19 cellular contexts compared by ENCODE assay signal in genomic region chr1:211344335-211344664, GRCh38. TPM values are rescaled to one million over a fixed set of nuclear protein-coding genes. Genes with fewer than 3 reads are reported as not detected.
DNase-seq lines count a peak whose midpoint lies in the region; ATAC-seq and TF ChIP-seq lines count a peak whose summit lies in the region.
"Had no signal": no experiment of that assay in that cellular context is flagged by ENCODE, and none has a peak within 500 bp of the region (broad histone marks: within the 10 kb centered on the region; RNA-seq: fewer than 3 reads in every experiment).

No MANE protein-coding gene starts in this region.

- no peak for DNase-seq in activated T-cell treated with anti-CD3 and anti-CD28 coated beads, Interleukin-2, amount 50 U/mL, for 24 hours
- DNase-seq in activated T-cell treated with anti-CD3 and anti-CD28 coated beads for 4 hours (no peak), fibroblast of pulmonary artery (ENCODE audit: low read depth) (peak; percentile 39), smooth muscle cell (lab: John Stamatoyannopoulos, UW; ENCODE audit: unreplicated experiment) (no peak), NCI-H146 (lab: John Stamatoyannopoulos, UW) (no peak)
- no peak for DNase-seq in activated CD8-positive, alpha-beta T cell treated with anti-CD3 and anti-CD28 coated beads, Interleukin-2, amount 10 ng/mL, durations not matched to agents 7 days and 5 days
- no peak for DNase-seq in activated effector memory CD4-positive, alpha-beta T cell treated with anti-CD3 and anti-CD28 coated beads, Interleukin-2, amount 50 U/mL, for 16 hours
- DNase-seq: activated CD4-positive, alpha-beta T cell treated with anti-CD3 and anti-CD28 coated beads, Interleukin-2, amount 50 U/mL, for 4 hours; activated naive CD4-positive, alpha-beta T cell treated with anti-CD3 and anti-CD28 coated beads, Interleukin-2, amount 10 ng/mL, durations not matched to agents 7 days and 5 days; EL; gastrocnemius medialis; NCI-H524; T-helper 17 cell; upper lobe of left lung had no signal

- no peaks in the 10 kb centered on the region for H3K27me3 ChIP-seq in smooth muscle cell (ENCODE audit: low read depth)
- H3K27me3 ChIP-seq: ascending aorta, BLaER1, esophagus muscularis mucosa, gastrocnemius medialis, right atrium auricular region, upper lobe of left lung had no signal

- no peaks in the 10 kb centered on the region for H3K9me3 ChIP-seq in smooth muscle cell (replicated peaks; ENCODE audit: low read depth)
- H3K9me3 ChIP-seq: ascending aorta, esophagus muscularis mucosa, gastrocnemius medialis, right atrium auricular region, upper lobe of left lung had no signal

- no peak overlapping the region for H3K9ac ChIP-seq in smooth muscle cell (ENCODE audit: low read depth)
- H3K9ac ChIP-seq: BLaER1 had no signal

- TF ChIP-seq CTCF in fibroblast of pulmonary artery (IDR thresholded peaks at IDR 0.05; ENCODE audit: low read length, missing control alignments) (no peak), smooth muscle cell (IDR thresholded peaks at IDR 0.05; ENCODE audit: borderline replicate concordance, insufficient read depth, poor library complexity, severe bottlenecking) (no peak)

- H3K27me3 Mint-ChIP-seq in activated T-cell treated with anti-CD3 and anti-CD28 coated beads, Interleukin-2, amount 50 U/mL, for 24 hours: no peaks in the 10 kb centered on the region
- no peaks in the 10 kb centered on the region for H3K27me3 Mint-ChIP-seq in activated CD8-positive, alpha-beta T cell treated with anti-CD3 and anti-CD28 coated beads, Interleukin-2, amount 10 ng/mL, durations not matched to agents 7 days and 5 days (ENCODE audit: low read depth)
- H3K27me3 Mint-ChIP-seq: activated naive CD4-positive, alpha-beta T cell treated with anti-CD3 and anti-CD28 coated beads, Interleukin-2, amount 10 ng/mL, durations not matched to agents 7 days and 5 days; T-helper 17 cell had no signal

- no peaks in the 10 kb centered on the region for H3K9me3 Mint-ChIP-seq in activated T-cell treated with anti-CD3 and anti-CD28 coated beads, Interleukin-2, amount 50 U/mL, for 24 hours
- H3K9me3 Mint-ChIP-seq in activated CD8-positive, alpha-beta T cell treated with anti-CD3 and anti-CD28 coated beads, Interleukin-2, amount 10 ng/mL, durations not matched to agents 7 days and 5 days (ENCODE audit: insufficient read depth): peaks cover 3% of the 10 kb centered on the region
- H3K9me3 Mint-ChIP-seq: activated naive CD4-positive, alpha-beta T cell treated with anti-CD3 and anti-CD28 coated beads, Interleukin-2, amount 10 ng/mL, durations not matched to agents 7 days and 5 days had no signal

- no peak overlapping the region for H3K4me3 ChIP-seq in fibroblast of pulmonary artery (replicated peaks; ENCODE audit: low read depth, low read length)
- H3K4me3 ChIP-seq in smooth muscle cell: no peak overlapping the region
- H3K4me3 ChIP-seq: ascending aorta, BLaER1, esophagus muscularis mucosa, gastrocnemius medialis, right atrium auricular region, upper lobe of left lung had no signal

- H2AFZ ChIP-seq in smooth muscle cell (ENCODE audit: low read depth): no peak overlapping the region

- H3K4me1 Mint-ChIP-seq in activated T-cell treated with anti-CD3 and anti-CD28 coated beads, Interleukin-2, amount 50 U/mL, for 24 hours (ENCODE audit: low read depth): peaks cover 86% of the 10 kb centered on the region
- peaks cover 61% of the 10 kb centered on the region for H3K4me1 Mint-ChIP-seq in activated CD8-positive, alpha-beta T cell treated with anti-CD3 and anti-CD28 coated beads, Interleukin-2, amount 10 ng/mL, durations not matched to agents 7 days and 5 days (ENCODE audit: low read depth)

- CTCF ChIA-PET in activated CD8-positive, alpha-beta T cell treated with anti-CD3 and anti-CD28 coated beads, Interleukin-2, amount 10 ng/mL, durations not matched to agents 7 days and 5 days (lab: Charles Lee): interaction anchor here (2.0 kb wide), 1 partner anchor 21 kb away, joined by 11 read pairs; no protein-coding TSS in a partner anchor

- no peak overlapping the region for H3K4me3 Mint-ChIP-seq in activated T-cell treated with anti-CD3 and anti-CD28 coated beads, Interleukin-2, amount 50 U/mL, for 24 hours
- H3K4me3 Mint-ChIP-seq in activated CD8-positive, alpha-beta T cell treated with anti-CD3 and anti-CD28 coated beads, Interleukin-2, amount 10 ng/mL, durations not matched to agents 7 days and 5 days: no peak overlapping the region
- H3K4me3 Mint-ChIP-seq: activated naive CD4-positive, alpha-beta T cell treated with anti-CD3 and anti-CD28 coated beads, Interleukin-2, amount 10 ng/mL, durations not matched to agents 7 days and 5 days; T-helper 17 cell had no signal

- peaks cover 9% of the 10 kb centered on the region for H3K4me1 ChIP-seq in smooth muscle cell (ENCODE audit: low read depth)
- H3K4me1 ChIP-seq: gastrocnemius medialis, right atrium auricular region had no signal

- 58% methylated on average over 4 of the region's 4 CpGs for WGBS in smooth muscle cell (ENCODE audit: low lambda C conversion rate)

- H3K79me2 ChIP-seq in smooth muscle cell (ENCODE audit: low read depth): peaks cover 68% of the 10 kb centered on the region

- no peaks in the 10 kb centered on the region for H3K36me3 ChIP-seq in smooth muscle cell (ENCODE audit: low read depth)
- H3K36me3 ChIP-seq: gastrocnemius medialis, right atrium auricular region, upper lobe of left lung had no signal

- H3K4me2 ChIP-seq in smooth muscle cell: no peak overlapping the region
- H3K4me2 ChIP-seq: BLaER1 had no signal

- peak overlapping the region; percentile 83 for H3K27ac Mint-ChIP-seq in activated T-cell treated with anti-CD3 and anti-CD28 coated beads, Interleukin-2, amount 50 U/mL, for 24 hours
- H3K27ac Mint-ChIP-seq in activated CD8-positive, alpha-beta T cell treated with anti-CD3 and anti-CD28 coated beads, Interleukin-2, amount 10 ng/mL, durations not matched to agents 7 days and 5 days: no peak overlapping the region
- H3K27ac Mint-ChIP-seq: activated naive CD4-positive, alpha-beta T cell treated with anti-CD3 and anti-CD28 coated beads, Interleukin-2, amount 10 ng/mL, durations not matched to agents 7 days and 5 days had no signal

- peak; percentile 49 for ATAC-seq in activated CD8-positive, alpha-beta T cell treated with anti-CD3 and anti-CD28 coated beads, Interleukin-2, amount 10 ng/mL, durations not matched to agents 7 days and 5 days
- no peak for ATAC-seq in GM21381 (IDR thresholded peaks at IDR 0.05; ENCODE audit: unreplicated experiment)
- ATAC-seq: gastrocnemius medialis, T-helper 17 cell had no signal

- POLR2A ChIA-PET in activated CD8-positive, alpha-beta T cell treated with anti-CD3 and anti-CD28 coated beads, Interleukin-2, amount 10 ng/mL, durations not matched to agents 7 days and 5 days (lab: Charles Lee): no interaction called here

- peaks cover 67% of the 10 kb centered on the region for H4K20me1 ChIP-seq in smooth muscle cell (ENCODE audit: low read depth)

- H3K36me3 Mint-ChIP-seq in activated T-cell treated with anti-CD3 and anti-CD28 coated beads, Interleukin-2, amount 50 U/mL, for 24 hours (ENCODE audit: low read depth): peaks cover 52% of the 10 kb centered on the region
- H3K36me3 Mint-ChIP-seq in activated CD8-positive, alpha-beta T cell treated with anti-CD3 and anti-CD28 coated beads, Interleukin-2, amount 10 ng/mL, durations not matched to agents 7 days and 5 days (ENCODE audit: low read depth): peaks cover 48% of the 10 kb centered on the region

- H3F3A ChIP-seq in smooth muscle cell (ENCODE audit: low read depth): no peaks in the 10 kb centered on the region

- H3K27ac ChIP-seq in smooth muscle cell (ENCODE audit: low read depth): peak overlapping the region; percentile 53
- H3K27ac ChIP-seq: BLaER1, esophagus muscularis mucosa, gastrocnemius medialis, right atrium auricular region, upper lobe of left lung had no signal

RNA-seq across cellular contexts. Expression of gene TRAF5, which starts 17.7 kb away (rescaled TPM):
- total RNA-seq in activated CD8-positive, alpha-beta T cell treated with anti-CD3 and anti-CD28 coated beads, Interleukin-2, amount 10 ng/mL, durations not matched to agents 7 days and 5 days: 10 to 100 TPM; 61.1 to 64.4 TPM
- 15.0 and 18.7 TPM in 2 replicates for total RNA-seq in smooth muscle cell
- 6.1 and 10.2 TPM in 2 replicates for polyA plus RNA-seq in smooth muscle cell
